In the genomic region with DNA sequence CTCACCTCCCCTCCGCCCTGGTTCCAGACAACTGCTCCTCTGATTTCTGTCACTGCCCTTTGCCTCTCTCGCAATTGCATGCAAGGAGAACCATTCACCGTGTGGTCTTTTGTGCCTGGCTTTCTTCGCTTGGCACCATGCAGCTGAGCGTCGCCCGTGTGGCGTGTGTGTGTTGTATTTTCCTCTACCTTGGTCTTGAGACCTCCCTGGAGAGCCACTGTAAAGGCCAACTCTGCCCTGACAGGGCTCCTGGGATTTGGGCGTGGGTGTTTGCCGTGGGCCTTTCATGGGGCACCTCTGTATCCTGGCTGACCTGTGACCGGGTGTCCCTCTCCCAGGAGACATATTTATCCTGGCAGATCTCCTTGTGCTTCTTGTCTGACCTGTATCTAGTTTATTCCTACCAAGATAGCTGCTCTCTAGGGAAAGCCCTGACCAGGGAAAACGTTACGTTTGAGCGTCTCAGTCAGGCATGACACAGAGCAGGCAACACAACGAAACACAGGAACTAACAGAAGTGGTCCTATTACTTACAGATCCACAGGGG, we compare ENCODE assay signal across 1 cellular context.
TF ChIP-seq lines count a peak whose summit lies in the region.

No MANE protein-coding gene starts in this region.

TF ChIP-seq in K562, 482 proteins besides CTCF, POLR2A, EP300 and RAD21:
- TF ChIP-seq LARP7 (IDR thresholded peaks at IDR 0.05) (no peak), KDM2B (CRISPR knock-in tag; IDR thresholded peaks at IDR 0.05) (no peak), TCF7L2 (IDR thresholded peaks at IDR 0.05; ENCODE audit: low read depth, low read length) (no peak), ZNF717 (CRISPR knock-in tag; IDR thresholded peaks at IDR 0.05) (no peak), SP1 (CRISPR knock-in tag; IDR thresholded peaks at IDR 0.05) (peak; percentile 39; the same call in 1 of the 2 replicates)
- TF ChIP-seq, protein P1, sequence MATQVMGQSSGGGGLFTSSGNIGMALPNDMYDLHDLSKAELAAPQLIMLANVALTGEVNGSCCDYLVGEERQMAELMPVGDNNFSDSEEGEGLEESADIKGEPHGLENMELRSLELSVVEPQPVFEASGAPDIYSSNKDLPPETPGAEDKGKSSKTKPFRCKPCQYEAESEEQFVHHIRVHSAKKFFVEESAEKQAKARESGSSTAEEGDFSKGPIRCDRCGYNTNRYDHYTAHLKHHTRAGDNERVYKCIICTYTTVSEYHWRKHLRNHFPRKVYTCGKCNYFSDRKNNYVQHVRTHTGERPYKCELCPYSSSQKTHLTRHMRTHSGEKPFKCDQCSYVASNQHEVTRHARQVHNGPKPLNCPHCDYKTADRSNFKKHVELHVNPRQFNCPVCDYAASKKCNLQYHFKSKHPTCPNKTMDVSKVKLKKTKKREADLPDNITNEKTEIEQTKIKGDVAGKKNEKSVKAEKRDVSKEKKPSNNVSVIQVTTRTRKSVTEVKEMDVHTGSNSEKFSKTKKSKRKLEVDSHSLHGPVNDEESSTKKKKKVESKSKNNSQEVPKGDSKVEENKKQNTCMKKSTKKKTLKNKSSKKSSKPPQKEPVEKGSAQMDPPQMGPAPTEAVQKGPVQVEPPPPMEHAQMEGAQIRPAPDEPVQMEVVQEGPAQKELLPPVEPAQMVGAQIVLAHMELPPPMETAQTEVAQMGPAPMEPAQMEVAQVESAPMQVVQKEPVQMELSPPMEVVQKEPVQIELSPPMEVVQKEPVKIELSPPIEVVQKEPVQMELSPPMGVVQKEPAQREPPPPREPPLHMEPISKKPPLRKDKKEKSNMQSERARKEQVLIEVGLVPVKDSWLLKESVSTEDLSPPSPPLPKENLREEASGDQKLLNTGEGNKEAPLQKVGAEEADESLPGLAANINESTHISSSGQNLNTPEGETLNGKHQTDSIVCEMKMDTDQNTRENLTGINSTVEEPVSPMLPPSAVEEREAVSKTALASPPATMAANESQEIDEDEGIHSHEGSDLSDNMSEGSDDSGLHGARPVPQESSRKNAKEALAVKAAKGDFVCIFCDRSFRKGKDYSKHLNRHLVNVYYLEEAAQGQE (CRISPR knock-in tag; IDR thresholded peaks at IDR 0.05; ENCODE audit: low read depth): no peak
